Comparison of ENCODE assay signal across 34 cellular contexts in genomic region chr2:55902971-55903370, GRCh38. TPM values are rescaled to one million over a fixed set of nuclear protein-coding genes. Genes with fewer than 3 reads are reported as not detected.
"Had no signal": no experiment of that assay in that cellular context is flagged by ENCODE, and none has a peak within 500 bp of the region (broad histone marks: within the 10 kb centered on the region; RNA-seq: fewer than 3 reads in every experiment).

No MANE protein-coding gene starts in this region.

- DNase-seq: activated B cell treated with CpG ODN at 0.5 μM for 24 hours; activated CD4-positive, alpha-beta T cell treated with anti-CD3 and anti-CD28 coated beads for 1 hour; activated CD4-positive, alpha-beta T cell treated with anti-CD3 and anti-CD28 coated beads, Interleukin-2, amount 10 ng/mL, durations not matched to agents 24 days and 14 days; activated CD4-positive, alpha-beta T cell treated with anti-CD3 and anti-CD28 coated beads, Interleukin-2, amount 50 U/mL, for 4 hours; activated CD8-positive, alpha-beta T cell treated with anti-CD3 and anti-CD28 coated beads for 36 hours; activated gamma-delta T cell treated with Interleukin-2 at 50 U/mL for 16 hours; activated naive CD4-positive, alpha-beta T cell treated with anti-CD3 and anti-CD28 coated beads for 36 hours; activated T-cell treated with anti-CD3 and anti-CD28 coated beads, Interleukin-2, amount 50 U/mL, for 24 hours; adrenal gland; caudate nucleus; MM.1S; NCI-H1092 treated with DMSO at 0.1 percent for 48 hours; NCI-H146; NCI-H187; NCI-H2029 treated with DMSO at 0.1 percent for 48 hours; NCI-H2107; NCI-H2171; NCI-H510A; NCI-H526; NCI-H748 treated with DMSO at 0.1 percent for 48 hours; NK-92 treated with Interleukin-12 subunit alpha and Interleukin-12 subunit beta, amount 100 ng/mL, for 24 hours; PC-3; Peyer's patch; Right ventricle myocardium superior; SW 1271; T-helper 1 cell; T-helper 2 cell; T-helper 9 cell had no signal

- H3K9me3 ChIP-seq: adrenal gland, Peyer's patch had no signal

- H3K4me1 ChIP-seq: adrenal gland, Peyer's patch had no signal

- ATAC-seq: activated CD8-positive, alpha-beta T cell treated with anti-CD3 and anti-CD28 coated beads for 36 hours; activated naive CD4-positive, alpha-beta T cell treated with anti-CD3 and anti-CD28 coated beads, Interleukin-2, amount 50 U/mL, for 72 hours; PC-3 had no signal

- H3K27ac Mint-ChIP-seq: activated B cell treated with CpG ODN at 0.5 μM for 24 hours; activated CD4-positive, alpha-beta T cell treated with anti-CD3 and anti-CD28 coated beads, Interleukin-2, amount 10 ng/mL, durations not matched to agents 24 days and 14 days; activated CD8-positive, alpha-beta T cell treated with anti-CD3 and anti-CD28 coated beads for 36 hours; activated naive CD4-positive, alpha-beta T cell treated with anti-CD3 and anti-CD28 coated beads for 36 hours; activated naive CD4-positive, alpha-beta T cell treated with anti-CD3 and anti-CD28 coated beads, Interleukin-2, amount 50 U/mL, for 72 hours; activated T-cell treated with anti-CD3 and anti-CD28 coated beads, Interleukin-2, amount 50 U/mL, for 24 hours; brain had no signal

- H3K4me3 Mint-ChIP-seq: activated B cell treated with CpG ODN at 0.5 μM for 24 hours; activated CD4-positive, alpha-beta T cell treated with anti-CD3 and anti-CD28 coated beads, Interleukin-2, amount 10 ng/mL, durations not matched to agents 24 days and 14 days; activated CD8-positive, alpha-beta T cell treated with anti-CD3 and anti-CD28 coated beads for 36 hours; activated naive CD4-positive, alpha-beta T cell treated with anti-CD3 and anti-CD28 coated beads for 36 hours; activated T-cell treated with anti-CD3 and anti-CD28 coated beads, Interleukin-2, amount 50 U/mL, for 24 hours; brain had no signal

- H3K27ac ChIP-seq: adrenal gland, KMS-11, Peyer's patch, RWPE1, VCaP had no signal

- H3K36me3 ChIP-seq: adrenal gland, Peyer's patch had no signal

- H3K27me3 Mint-ChIP-seq: activated CD4-positive, alpha-beta T cell treated with anti-CD3 and anti-CD28 coated beads, Interleukin-2, amount 10 ng/mL, durations not matched to agents 24 days and 14 days; activated CD8-positive, alpha-beta T cell treated with anti-CD3 and anti-CD28 coated beads for 36 hours; activated T-cell treated with anti-CD3 and anti-CD28 coated beads, Interleukin-2, amount 50 U/mL, for 24 hours; brain had no signal

- H3K4me3 ChIP-seq: adrenal gland, Peyer's patch had no signal

- H3K4me1 Mint-ChIP-seq: activated B cell treated with CpG ODN at 0.5 μM for 24 hours; activated CD4-positive, alpha-beta T cell treated with anti-CD3 and anti-CD28 coated beads, Interleukin-2, amount 10 ng/mL, durations not matched to agents 24 days and 14 days; brain had no signal

- H3K9me3 Mint-ChIP-seq: activated CD4-positive, alpha-beta T cell treated with anti-CD3 and anti-CD28 coated beads, Interleukin-2, amount 10 ng/mL, durations not matched to agents 24 days and 14 days; activated naive CD4-positive, alpha-beta T cell treated with anti-CD3 and anti-CD28 coated beads, Interleukin-2, amount 50 U/mL, for 72 hours had no signal

- H3K27me3 ChIP-seq: Peyer's patch had no signal

- H3K36me3 Mint-ChIP-seq: activated naive CD4-positive, alpha-beta T cell treated with anti-CD3 and anti-CD28 coated beads, Interleukin-2, amount 50 U/mL, for 72 hours; brain had no signal

RNA-seq across cellular contexts. Expression of gene EFEMP1, which starts 20.6 kb away (rescaled TPM):
- total RNA-seq: activated B cell treated with CpG ODN at 0.5 μM for 24 hours; activated CD4-positive, alpha-beta T cell treated with anti-CD3 and anti-CD28 coated beads, Interleukin-2, amount 10 ng/mL, durations not matched to agents 24 days and 14 days; activated CD8-positive, alpha-beta memory T cell treated with anti-CD3 and anti-CD28 coated beads for 36 hours; activated CD8-positive, alpha-beta T cell treated with anti-CD3 and anti-CD28 coated beads for 36 hours; activated naive CD4-positive, alpha-beta T cell treated with anti-CD3 and anti-CD28 coated beads for 36 hours; activated naive CD4-positive, alpha-beta T cell treated with anti-CD3 and anti-CD28 coated beads, Interleukin-2, amount 50 U/mL, for 72 hours had no signal
